Comparison of ENCODE assay signal across 10 cellular contexts in genomic region chr4:167629272-167629671, GRCh38.
"Had no signal": no experiment of that assay in that cellular context is flagged by ENCODE, and none has a peak within 500 bp of the region (broad histone marks: within the 10 kb centered on the region; RNA-seq: fewer than 3 reads in every experiment).

No MANE protein-coding gene starts in this region.

- H3K36me3 ChIP-seq: WERI-Rb-1 had no signal

- H3K27ac ChIP-seq: VCaP, WERI-Rb-1 had no signal

- ATAC-seq: activated CD4-positive, alpha-beta T cell treated with anti-CD3 and anti-CD28 coated beads for 36 hours; activated CD4-positive, CD25-positive, alpha-beta regulatory T cell treated with anti-CD3 and anti-CD28 coated beads, Interleukin-2, amount 50 U/mL, for 24 hours; activated CD8-positive, alpha-beta memory T cell treated with anti-CD3 and anti-CD28 coated beads, Interleukin-2, amount 10 ng/mL, durations not matched to agents 7 days and 5 days; activated CD8-positive, alpha-beta T cell treated with anti-CD3 and anti-CD28 coated beads for 36 hours; activated CD8-positive, alpha-beta T cell treated with anti-CD3 and anti-CD28 coated beads, Interleukin-2, amount 10 ng/mL, durations not matched to agents 7 days and 5 days; T-cell; T-helper 17 cell; WTC11 had no signal
